Comparison of ENCODE assay signal across 8 cellular contexts in the genomic region with DNA sequence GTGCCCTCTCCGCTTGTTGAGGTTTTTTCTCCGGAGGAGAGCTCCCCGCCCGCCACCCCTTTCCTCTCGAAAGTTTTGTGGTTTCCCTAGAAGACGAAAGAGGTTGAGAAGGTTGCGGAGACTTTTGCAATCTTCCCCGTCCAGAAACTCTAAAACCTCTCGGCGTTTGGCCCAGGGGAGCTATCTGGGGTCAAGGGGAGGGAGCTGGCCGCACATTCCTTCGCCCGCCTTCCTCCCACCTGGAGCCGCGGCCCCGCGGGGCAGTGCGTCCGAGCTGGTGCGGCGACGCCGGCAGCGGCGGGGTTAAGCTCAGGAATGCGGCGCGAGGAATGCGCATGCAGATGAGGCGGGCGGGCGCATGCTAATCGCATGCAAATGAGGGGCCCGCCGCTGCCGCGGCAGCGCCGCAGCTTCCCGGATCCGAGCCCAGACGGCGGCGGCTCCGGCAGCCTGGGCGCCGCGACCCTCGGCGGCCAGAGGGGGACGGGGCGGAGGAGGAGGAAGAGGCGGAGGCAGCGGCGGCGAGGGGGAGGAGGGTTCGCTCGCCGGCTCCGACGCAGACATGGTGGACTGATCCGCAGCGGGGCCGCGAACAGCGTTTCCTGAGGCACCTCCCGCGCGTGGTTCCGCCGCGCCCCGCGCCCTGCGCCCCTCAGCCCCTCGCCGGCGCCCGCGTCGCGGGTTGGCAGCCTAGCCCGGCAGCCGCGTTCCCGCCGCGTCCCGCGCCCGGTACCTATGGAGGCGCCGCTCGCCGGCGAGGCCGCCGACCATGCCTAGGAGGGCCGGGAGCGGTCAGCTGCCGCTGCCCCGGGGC. TPM values are rescaled to one million over a fixed set of nuclear protein-coding genes. Genes with fewer than 3 reads are reported as not detected.
A peak's percentile ranks its signal among the peaks of the same experiment; 100 is the strongest.
DNase-seq lines count a peak whose midpoint lies in the region; TF ChIP-seq lines count a peak whose summit lies in the region.

A gene (plus strand): TSS at position 535 of the 814 bp plus-strand sequence. CDS start 235 bp downstream, at position 770.

- no peaks in the 10 kb centered on the region for H3K9me3 ChIP-seq in HEK293 (ENCODE audit: control insufficient read depth, insufficient read depth, low read depth, low read length)
- H3K9me3 ChIP-seq in breast epithelium = no peaks in the 10 kb centered on the region

- TF ChIP-seq CTCF in HEK293 (tag by site-specific recombination; IDR thresholded peaks at IDR 0.05) (no peak), WI38 (IDR thresholded peaks at IDR 0.05; ENCODE audit: low read depth, low read length) (no peak), breast epithelium (IDR thresholded peaks at IDR 0.05) (no peak), retinal pigment epithelial cell (conservative IDR thresholded peaks at IDR 0.05; ENCODE audit: low read depth, low read length) (no peak)

- no peaks in the 10 kb centered on the region for H3K36me3 ChIP-seq in HEK293 (ENCODE audit: control insufficient read depth in 2 of 2, insufficient read depth in 1 of 2, low read length in 2 of 2)
- no peaks in the 10 kb centered on the region for H3K36me3 ChIP-seq in breast epithelium

- H3K27me3 ChIP-seq in breast epithelium = no peaks in the 10 kb centered on the region

- CTCF ChIA-PET in HEK293 (lab: Yijun Ruan, JAX) = interaction anchor here (0.6 to 1.0 kb wide), 5 partner anchors 25 to 1125 kb away, joined by 3 to 6 read pairs (median 3); no protein-coding TSS in a partner anchor

- no peak for TF ChIP-seq POLR2A in breast epithelium (IDR thresholded peaks at IDR 0.05)

- POLR2A ChIA-PET in HEK293 (lab: Yijun Ruan, JAX) = interaction anchor here (0.6 to 1.1 kb wide), 5 partner anchors 9 to 85 kb away, joined by 3 to 7 read pairs (median 4); no protein-coding TSS in a partner anchor

- intact Hi-C loops in breast epithelium (cut with DNase I; ENCODE audit: low total_unique reads) = no loop called here

- H3K4me3 ChIP-seq in HEK293 (ENCODE audit: low read depth, low read length) (peak within 1 kb of the TSS; percentile 84), WI38 (ENCODE audit: low read depth, low read length) (peak within 1 kb of the TSS; percentile 90), breast epithelium (peak within 1 kb of the TSS; percentile 83 to 89 (median 85)), iPS-11a (ENCODE audit: low read depth, low read length) (peak within 1 kb of the TSS; percentile 81), retinal pigment epithelial cell (ENCODE audit: low read length) (peak within 1 kb of the TSS; percentile 95)

- H3K4me1 ChIP-seq in HEK293 (ENCODE audit: control insufficient read depth, insufficient read depth, low read length) (peaks cover 10% of the 10 kb centered on the region), breast epithelium (peaks cover 0 to 7% of the 10 kb centered on the region in 2 donors)

- H3K27ac ChIP-seq in HEK293 (ENCODE audit: extremely low read depth, low read depth, low read length) = peak within 1 kb of the TSS; percentile 84
- H3K27ac ChIP-seq in breast epithelium = peak within 1 kb of the TSS; percentile 96 to 99

- DNase-seq in EL (peak; percentile 93), NCI-H2029 treated with DMSO at 0.1 percent for 48 hours (lab: John Stamatoyannopoulos, UW) (peak; percentile 13), breast epithelium (ENCODE audit: low spot score in 2 of 2) (peak; percentile 83 to 89), retinal pigment epithelial cell (ENCODE audit: low read depth) (peak; percentile 81), DMS153 treated with DMSO at 0.1 percent for 48 hours (lab: John Stamatoyannopoulos, UW; ENCODE audit: unreplicated experiment) (no peak)

TF ChIP-seq in HEK293, 187 proteins besides CTCF, POLR2A, EP300 and RAD21 (continues in another document):
- TF ChIP-seq, protein P1, sequence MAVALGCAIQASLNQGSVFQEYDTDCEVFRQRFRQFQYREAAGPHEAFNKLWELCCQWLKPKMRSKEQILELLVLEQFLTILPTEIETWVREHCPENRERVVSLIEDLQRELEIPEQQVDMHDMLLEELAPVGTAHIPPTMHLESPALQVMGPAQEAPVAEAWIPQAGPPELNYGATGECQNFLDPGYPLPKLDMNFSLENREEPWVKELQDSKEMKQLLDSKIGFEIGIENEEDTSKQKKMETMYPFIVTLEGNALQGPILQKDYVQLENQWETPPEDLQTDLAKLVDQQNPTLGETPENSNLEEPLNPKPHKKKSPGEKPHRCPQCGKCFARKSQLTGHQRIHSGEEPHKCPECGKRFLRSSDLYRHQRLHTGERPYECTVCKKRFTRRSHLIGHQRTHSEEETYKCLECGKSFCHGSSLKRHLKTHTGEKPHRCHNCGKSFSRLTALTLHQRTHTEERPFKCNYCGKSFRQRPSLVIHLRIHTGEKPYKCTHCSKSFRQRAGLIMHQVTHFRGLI (tag by site-specific recombination; IDR thresholded peaks at IDR 0.05) = peak; percentile 40; the same call in 1 of the 2 replicates
- TF ChIP-seq ZNF311 (tag by site-specific recombination; IDR thresholded peaks at IDR 0.05; ENCODE audit: borderline replicate concordance) (no peak), KLF8 (tag by site-specific recombination; IDR thresholded peaks at IDR 0.05) (no peak; the same call in 1 of the 2 replicates), ZNF830 (tag by site-specific recombination; IDR thresholded peaks at IDR 0.05; ENCODE audit: low read depth) (no peak), ZXDB (tag by site-specific recombination; IDR thresholded peaks at IDR 0.05) (0 out of 2 replicates have a peak, but pooled peaks have one; percentile 23), KLF16 (tag by site-specific recombination; IDR thresholded peaks at IDR 0.05) (no peak), WT1 (tag by site-specific recombination; IDR thresholded peaks at IDR 0.05) (peak; percentile 48; the same call in 1 of the 2 replicates), ZNF560 (tag by site-specific recombination; IDR thresholded peaks at IDR 0.05; ENCODE audit: borderline replicate concordance) (no peak), ZNF677 (tag by site-specific recombination; IDR thresholded peaks at IDR 0.05) (no peak), ZNF132 (tag by site-specific recombination; IDR thresholded peaks at IDR 0.05; ENCODE audit: borderline replicate concordance) (no peak), TRIM28 (IDR thresholded peaks at IDR 0.05; ENCODE audit: borderline replicate concordance, low read length) (no peak), BCL11B (tag by site-specific recombination; IDR thresholded peaks at IDR 0.05; ENCODE audit: low read depth) (no peak), ZEB2 (tag by site-specific recombination; IDR thresholded peaks at IDR 0.05) (peak; percentile 88), ZNF10 (tag by site-specific recombination; IDR thresholded peaks at IDR 0.05) (no peak), YY1 (tag by site-specific recombination; IDR thresholded peaks at IDR 0.05) (no peak)
- TF ChIP-seq, protein P2, sequence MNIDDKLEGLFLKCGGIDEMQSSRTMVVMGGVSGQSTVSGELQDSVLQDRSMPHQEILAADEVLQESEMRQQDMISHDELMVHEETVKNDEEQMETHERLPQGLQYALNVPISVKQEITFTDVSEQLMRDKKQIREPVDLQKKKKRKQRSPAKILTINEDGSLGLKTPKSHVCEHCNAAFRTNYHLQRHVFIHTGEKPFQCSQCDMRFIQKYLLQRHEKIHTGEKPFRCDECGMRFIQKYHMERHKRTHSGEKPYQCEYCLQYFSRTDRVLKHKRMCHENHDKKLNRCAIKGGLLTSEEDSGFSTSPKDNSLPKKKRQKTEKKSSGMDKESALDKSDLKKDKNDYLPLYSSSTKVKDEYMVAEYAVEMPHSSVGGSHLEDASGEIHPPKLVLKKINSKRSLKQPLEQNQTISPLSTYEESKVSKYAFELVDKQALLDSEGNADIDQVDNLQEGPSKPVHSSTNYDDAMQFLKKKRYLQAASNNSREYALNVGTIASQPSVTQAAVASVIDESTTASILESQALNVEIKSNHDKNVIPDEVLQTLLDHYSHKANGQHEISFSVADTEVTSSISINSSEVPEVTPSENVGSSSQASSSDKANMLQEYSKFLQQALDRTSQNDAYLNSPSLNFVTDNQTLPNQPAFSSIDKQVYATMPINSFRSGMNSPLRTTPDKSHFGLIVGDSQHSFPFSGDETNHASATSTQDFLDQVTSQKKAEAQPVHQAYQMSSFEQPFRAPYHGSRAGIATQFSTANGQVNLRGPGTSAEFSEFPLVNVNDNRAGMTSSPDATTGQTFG (tag by site-specific recombination; IDR thresholded peaks at IDR 0.05; ENCODE audit: borderline replicate concordance) = no peak
- TF ChIP-seq, protein P3, sequence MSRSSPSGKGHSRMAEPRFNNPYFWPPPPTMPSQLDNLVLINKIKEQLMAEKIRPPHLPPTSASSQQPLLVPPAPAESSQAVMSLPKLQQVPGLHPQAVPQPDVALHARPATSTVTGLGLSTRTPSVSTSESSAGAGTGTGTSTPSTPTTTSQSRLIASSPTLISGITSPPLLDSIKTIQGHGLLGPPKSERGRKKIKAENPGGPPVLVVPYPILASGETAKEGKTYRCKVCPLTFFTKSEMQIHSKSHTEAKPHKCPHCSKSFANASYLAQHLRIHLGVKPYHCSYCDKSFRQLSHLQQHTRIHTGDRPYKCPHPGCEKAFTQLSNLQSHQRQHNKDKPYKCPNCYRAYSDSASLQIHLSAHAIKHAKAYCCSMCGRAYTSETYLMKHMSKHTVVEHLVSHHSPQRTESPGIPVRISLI (tag by site-specific recombination; IDR thresholded peaks at IDR 0.05) = no peak
- TF ChIP-seq, protein P4, sequence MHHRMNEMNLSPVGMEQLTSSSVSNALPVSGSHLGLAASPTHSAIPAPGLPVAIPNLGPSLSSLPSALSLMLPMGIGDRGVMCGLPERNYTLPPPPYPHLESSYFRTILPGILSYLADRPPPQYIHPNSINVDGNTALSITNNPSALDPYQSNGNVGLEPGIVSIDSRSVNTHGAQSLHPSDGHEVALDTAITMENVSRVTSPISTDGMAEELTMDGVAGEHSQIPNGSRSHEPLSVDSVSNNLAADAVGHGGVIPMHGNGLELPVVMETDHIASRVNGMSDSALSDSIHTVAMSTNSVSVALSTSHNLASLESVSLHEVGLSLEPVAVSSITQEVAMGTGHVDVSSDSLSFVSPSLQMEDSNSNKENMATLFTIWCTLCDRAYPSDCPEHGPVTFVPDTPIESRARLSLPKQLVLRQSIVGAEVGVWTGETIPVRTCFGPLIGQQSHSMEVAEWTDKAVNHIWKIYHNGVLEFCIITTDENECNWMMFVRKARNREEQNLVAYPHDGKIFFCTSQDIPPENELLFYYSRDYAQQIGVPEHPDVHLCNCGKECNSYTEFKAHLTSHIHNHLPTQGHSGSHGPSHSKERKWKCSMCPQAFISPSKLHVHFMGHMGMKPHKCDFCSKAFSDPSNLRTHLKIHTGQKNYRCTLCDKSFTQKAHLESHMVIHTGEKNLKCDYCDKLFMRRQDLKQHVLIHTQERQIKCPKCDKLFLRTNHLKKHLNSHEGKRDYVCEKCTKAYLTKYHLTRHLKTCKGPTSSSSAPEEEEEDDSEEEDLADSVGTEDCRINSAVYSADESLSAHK (tag by site-specific recombination; IDR thresholded peaks at IDR 0.05) = no peak

RNA-seq across cellular contexts. Expression of the gene that starts here (rescaled TPM):
- total RNA-seq in breast epithelium = 10 to 100 TPM; 37.4 to 40.4 (median 40.3) TPM
